Comparison of ENCODE assay signal across 16 cellular contexts in the genomic region with DNA sequence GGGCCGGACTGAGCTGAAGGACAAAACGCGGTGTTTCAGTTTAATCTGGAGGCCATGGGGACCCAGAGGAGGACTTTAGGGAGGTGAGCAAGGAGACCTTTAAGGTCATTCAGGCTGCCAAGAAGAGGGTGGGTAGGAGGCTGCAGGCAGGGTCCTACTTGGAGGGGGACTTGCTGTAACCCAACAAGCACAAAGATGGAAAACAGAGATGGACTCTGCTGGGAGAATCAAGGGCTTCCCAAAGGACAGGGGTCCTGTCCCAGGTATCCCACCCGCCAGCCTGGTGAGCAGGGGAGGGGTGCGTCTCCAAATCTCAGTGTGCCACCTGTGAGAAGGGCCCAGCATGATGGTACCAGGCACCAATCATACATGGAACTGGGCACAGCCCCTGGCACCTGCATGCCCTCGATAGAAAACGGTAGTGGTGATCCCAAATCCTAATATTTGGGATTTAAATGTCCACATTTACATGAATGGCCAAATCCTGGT. TPM values are rescaled to one million over a fixed set of nuclear protein-coding genes. Genes with fewer than 3 reads are reported as not detected.
DNase-seq lines count a peak whose midpoint lies in the region; ATAC-seq, FAIRE-seq and TF ChIP-seq lines count a peak whose summit lies in the region.
"Had no signal": no experiment of that assay in that cellular context is flagged by ENCODE, and none has a peak within 500 bp of the region (broad histone marks: within the 10 kb centered on the region; RNA-seq: fewer than 3 reads in every experiment).

No MANE protein-coding gene starts in this region.

- intact Hi-C loops in dendritic cell treated with granulocyte-macrophage colony-stimulating factor and Interleukin-4, amounts not matched to agents 40 ng/mL and 50 ng/mL, for 4 days (cut with micrococcal nuclease) = no loop called here
- intact Hi-C loops in gastrocnemius medialis (cut with DNase I; ENCODE audit: low total_unique reads) = no loop called here

- peaks cover 4 to 58% (median 24%) of the 10 kb centered on the region in 11 experiments; a peak in 18 of 22 replicates for H4K20me1 ChIP-seq in BLaER1 treated with 17β-estradiol and CSF1 and Interleukin-3, amounts not matched to agents 10 nM and 100 nM

- peak overlapping the region in 3 of 11 experiments; percentile 25 to 75 (median 70); a peak in 4 of 22 replicates for H3K9ac ChIP-seq in BLaER1 treated with 17β-estradiol and CSF1 and Interleukin-3, amounts not matched to agents 10 nM and 100 nM

- H3K27ac ChIP-seq in BLaER1 treated with 17β-estradiol and CSF1 and Interleukin-3, amounts not matched to agents 10 nM and 100 nM = peak overlapping the region in 4 of 11 experiments; percentile 2 to 80 (median 75); a peak in 4 of 22 replicates
- peak overlapping the region; percentile 34 to 52 (median 43) for H3K27ac ChIP-seq in gastrocnemius medialis

- H3K9me3 ChIP-seq in BLaER1 treated with 17β-estradiol and CSF1 and Interleukin-3, amounts not matched to agents 10 nM and 100 nM (replicated peaks in 1 of 11) = no peaks in the 10 kb centered on the region
- no peaks in the 10 kb centered on the region for H3K9me3 ChIP-seq in gastrocnemius medialis
- H3K9me3 ChIP-seq: MG63 had no signal

- TF ChIP-seq CTCF in GM13977 (IDR thresholded peaks at IDR 0.05; ENCODE audit: extremely low read depth, insufficient read depth, missing control alignments) (no peak), gastrocnemius medialis (IDR thresholded peaks at IDR 0.05 in 4 of 5, conservative IDR thresholded peaks at IDR 0.05 in 1 of 5) (no peak)

- peaks cover 13 to 41% (median 34%) of the 10 kb centered on the region in 11 experiments; a peak in 21 of 22 replicates for H3K36me3 ChIP-seq in BLaER1 treated with 17β-estradiol and CSF1 and Interleukin-3, amounts not matched to agents 10 nM and 100 nM
- peaks cover 0 to 24% of the 10 kb centered on the region in 2 donors for H3K36me3 ChIP-seq in gastrocnemius medialis
- H3K36me3 ChIP-seq: MG63 had no signal

- H3K4me1 Mint-ChIP-seq in dendritic cell treated with granulocyte-macrophage colony-stimulating factor and Interleukin-4, amounts not matched to agents 40 ng/mL and 50 ng/mL, for 4 days (ENCODE audit: low read depth) = peaks cover 39% of the 10 kb centered on the region

- H3K36me3 Mint-ChIP-seq in dendritic cell treated with granulocyte-macrophage colony-stimulating factor and Interleukin-4, amounts not matched to agents 40 ng/mL and 50 ng/mL, for 4 days (ENCODE audit: low read depth) = peaks cover 44% of the 10 kb centered on the region
- H3K36me3 Mint-ChIP-seq: brain had no signal

- H3K27me3 Mint-ChIP-seq in dendritic cell treated with granulocyte-macrophage colony-stimulating factor and Interleukin-4, amounts not matched to agents 40 ng/mL and 50 ng/mL, for 4 days = no peaks in the 10 kb centered on the region

- peak; percentile 9 for DNase-seq in GM13977 (ENCODE audit: low spot score)
- no peak for DNase-seq in gastrocnemius medialis
- no peak for DNase-seq in stimulated activated CD4-positive, alpha-beta T cell treated with anti-CD3 and anti-CD28 coated beads, Interleukin-4, amount 100 ng/mL, for 24 hours
- DNase-seq in RCC 7860 (ENCODE audit: low spot score) = no peak
- no peak for DNase-seq in G401 (ENCODE audit: low spot score)
- DNase-seq: activated naive CD4-positive, alpha-beta T cell; foreskin melanocyte; MG63; NCI-H2107; NK-92 treated with Interleukin-12 subunit alpha and Interleukin-12 subunit beta, amount 100 ng/mL, for 24 hours; SIG-M5; T-helper 9 cell had no signal

- peaks cover 33 to 50% (median 41%) of the 10 kb centered on the region in 10 experiments for H3K4me1 ChIP-seq in BLaER1 treated with 17β-estradiol and CSF1 and Interleukin-3, amounts not matched to agents 10 nM and 100 nM
- H3K4me1 ChIP-seq in gastrocnemius medialis = peaks cover 4 to 15% of the 10 kb centered on the region in 2 donors

- no peak for TF ChIP-seq POLR2A in gastrocnemius medialis (IDR thresholded peaks at IDR 0.05)

- ATAC-seq in gastrocnemius medialis (no peak), GM21381 (IDR thresholded peaks at IDR 0.05; ENCODE audit: unreplicated experiment) (no peak)

- no peak for FAIRE-seq in RCC 7860 (lab: Jason Lieb, UNC)

- no peaks in the 10 kb centered on the region for H3K27me3 ChIP-seq in BLaER1 treated with 17β-estradiol and CSF1 and Interleukin-3, amounts not matched to agents 10 nM and 100 nM
- H3K27me3 ChIP-seq in gastrocnemius medialis = no peaks in the 10 kb centered on the region
- H3K27me3 ChIP-seq: MG63 had no signal

- no peak overlapping the region for H3K4me3 Mint-ChIP-seq in dendritic cell treated with granulocyte-macrophage colony-stimulating factor and Interleukin-4, amounts not matched to agents 40 ng/mL and 50 ng/mL, for 4 days
- H3K4me3 Mint-ChIP-seq: brain had no signal

- peak overlapping the region in 9 of 11 experiments; percentile 36 to 91 (median 79); a peak in 11 of 22 replicates for H3K4me2 ChIP-seq in BLaER1 treated with 17β-estradiol and CSF1 and Interleukin-3, amounts not matched to agents 10 nM and 100 nM

- in situ Hi-C loops in GM13977 (cut with MboI; ENCODE audit: low pct_unique_long_range_greater_than_20kb, low sequenced_read_pairs, unreplicated experiment) (no loop called here), gastrocnemius medialis (cut with MboI; ENCODE audit: low sequenced_read_pairs in 4 of 4) (loop anchor here in 3 of 4 donors (25.0 kb wide), 2 partner anchors 166 to 716 kb away; a partner anchor contains a TSS), G401 (cut with HindIII; ENCODE audit: low sequenced_read_pairs) (loop anchor here (10.0 kb wide), 3 partner anchors 59 to 209 kb away; no protein-coding TSS in a partner anchor)

- no peak overlapping the region for H3K4me3 ChIP-seq in BLaER1 treated with 17β-estradiol and CSF1 and Interleukin-3, amounts not matched to agents 10 nM and 100 nM
- no peak overlapping the region for H3K4me3 ChIP-seq in gastrocnemius medialis
- H3K4me3 ChIP-seq: MG63 had no signal

- H3K27ac Mint-ChIP-seq in dendritic cell treated with granulocyte-macrophage colony-stimulating factor and Interleukin-4, amounts not matched to agents 40 ng/mL and 50 ng/mL, for 4 days = peak overlapping the region; percentile 85

- H3K9me3 Mint-ChIP-seq in dendritic cell treated with granulocyte-macrophage colony-stimulating factor and Interleukin-4, amounts not matched to agents 40 ng/mL and 50 ng/mL, for 4 days = no peaks in the 10 kb centered on the region
- H3K9me3 Mint-ChIP-seq: brain had no signal

RNA-seq across cellular contexts. Expression of a gene that starts 3.9 kb away (rescaled TPM):
- total RNA-seq in gastrocnemius medialis = 10 to 100 TPM in 2 of 4 donors, 1 to 10 TPM in 2; 4.8 to 12.1 (median 9.5) TPM
- total RNA-seq in G401 (2014; rRNA removed; shearing (Covaris generic)) = 12.3 and 15.5 TPM in 2 replicates

RNA-seq across cellular contexts. Expression of a gene that starts 3.9 kb away (rescaled TPM):
- total RNA-seq in gastrocnemius medialis = 1 to 10 TPM in 1 of 4 donors, under 1 TPM in 2, not detected in 1; 0.71 to 2.0 (median 0.86) TPM
- 0.17 and 0.49 TPM in 2 replicates for total RNA-seq in G401 (2014; rRNA removed; shearing (Covaris generic))

RNA-seq across cellular contexts. Expression of a gene that starts 16.1 kb away (rescaled TPM):
- total RNA-seq in gastrocnemius medialis = 10 to 100 TPM; 20.4 to 29.4 (median 27.7) TPM
- 53.2 and 72.2 TPM in 2 replicates for total RNA-seq in G401 (2014; rRNA removed; shearing (Covaris generic))
